ENCODE assay signal across 1 cellular context in the genomic region with DNA sequence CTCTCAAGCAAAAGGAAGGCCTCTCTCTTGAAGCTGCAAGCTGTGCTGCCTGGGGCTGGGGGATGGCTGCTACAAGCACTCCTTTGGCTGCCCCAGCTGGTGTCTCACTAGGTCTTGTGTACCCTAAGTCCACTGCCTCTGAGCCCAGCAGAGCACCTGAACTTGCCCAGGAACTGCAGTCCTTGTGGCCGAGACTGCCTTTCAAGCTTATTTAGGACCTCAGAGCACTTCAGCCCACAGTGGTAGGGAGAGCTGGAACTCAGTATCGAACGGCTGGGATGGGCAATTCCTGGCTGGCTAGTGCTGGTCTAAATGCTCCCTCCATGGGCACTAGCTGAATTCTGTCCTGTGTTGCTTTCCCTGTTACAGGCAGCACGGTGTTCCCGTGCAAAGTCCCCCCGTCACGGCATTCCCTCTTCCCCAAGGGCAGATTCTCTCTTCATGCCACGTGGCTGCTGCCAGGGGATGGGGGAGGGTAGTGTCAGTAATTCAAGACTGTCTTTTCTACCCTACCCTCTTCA.
TF ChIP-seq lines count a peak whose summit lies in the region.

No MANE protein-coding gene starts in this region.

TF ChIP-seq in HepG2, 621 proteins besides CTCF, POLR2A, EP300 and RAD21 (continued from another document and continues in another):
- TF ChIP-seq BCL6 (CRISPR knock-in tag; IDR thresholded peaks at IDR 0.05) (peak; percentile 41; the same call in 1 of the 2 replicates), KDM2A (CRISPR knock-in tag; IDR thresholded peaks at IDR 0.05; ENCODE audit: borderline replicate concordance, low read depth) (peak; percentile 33; the same call in 1 of the 2 replicates), ZBTB38 (CRISPR knock-in tag; IDR thresholded peaks at IDR 0.05) (peak; percentile 68), ELF3 (CRISPR knock-in tag; IDR thresholded peaks at IDR 0.05) (peak; percentile 18; the same call in 1 of the 2 replicates), DMAP1 (CRISPR knock-in tag; IDR thresholded peaks at IDR 0.05) (peak; percentile 73; the same call in 1 of the 2 replicates), ARNTL (CRISPR knock-in tag; IDR thresholded peaks at IDR 0.05) (peak; percentile 60; the same call in 1 of the 2 replicates), ZNF317 (CRISPR knock-in tag; IDR thresholded peaks at IDR 0.05) (no peak), FOXA3 (CRISPR knock-in tag; IDR thresholded peaks at IDR 0.05) (peak; percentile 56; the same call in 1 of the 2 replicates), TBX2 (CRISPR knock-in tag; IDR thresholded peaks at IDR 0.05; ENCODE audit: borderline replicate concordance) (peak; percentile 39; the same call in 1 of the 2 replicates), MXD4 (CRISPR knock-in tag; IDR thresholded peaks at IDR 0.05) (peak; percentile 33), RFX5 (IDR thresholded peaks at IDR 0.05; ENCODE audit: low read depth, low read length) (peak; percentile 84), ZNF331 (CRISPR knock-in tag; IDR thresholded peaks at IDR 0.05) (peak; percentile 66), KDM4B (CRISPR knock-in tag; IDR thresholded peaks at IDR 0.05) (no peak), ZSCAN20 (CRISPR knock-in tag; IDR thresholded peaks at IDR 0.05; ENCODE audit: borderline replicate concordance) (no peak), SOX5 (CRISPR knock-in tag; IDR thresholded peaks at IDR 0.05; ENCODE audit: borderline replicate concordance) (peak; percentile 34; the same call in 1 of the 2 replicates), NR3C1 (CRISPR knock-in tag; IDR thresholded peaks at IDR 0.05) (no peak), TEAD3 (CRISPR knock-in tag; optimal IDR thresholded peaks at IDR 0.05; ENCODE audit: borderline replicate concordance) (peak; percentile 28), SNAI1 (CRISPR knock-in tag; IDR thresholded peaks at IDR 0.05; ENCODE audit: borderline replicate concordance) (0 out of 2 replicates have a peak, but pooled peaks have one; percentile 12), POLR2G (IDR thresholded peaks at IDR 0.05; ENCODE audit: low read depth, low read length) (peak; percentile 51; the same call in 1 of the 2 replicates), PHF21A (CRISPR knock-in tag; IDR thresholded peaks at IDR 0.05) (peak; percentile 58), RBM22 (optimal IDR thresholded peaks at IDR 0.05; ENCODE audit: low read length) (no peak), ZSCAN30 (CRISPR knock-in tag; IDR thresholded peaks at IDR 0.05) (peak; percentile 69; the same call in 1 of the 2 replicates), RCOR2 (CRISPR knock-in tag; IDR thresholded peaks at IDR 0.05) (0 out of 2 replicates have a peak, but pooled peaks have one; percentile 22), ZNF136 (CRISPR knock-in tag; IDR thresholded peaks at IDR 0.05; ENCODE audit: low read depth) (no peak), ZNF230 (CRISPR knock-in tag; IDR thresholded peaks at IDR 0.05) (0 out of 2 replicates have a peak, but pooled peaks have one; percentile 18), MIER2 (CRISPR knock-in tag; IDR thresholded peaks at IDR 0.05) (no peak), ZNF660 (CRISPR knock-in tag; IDR thresholded peaks at IDR 0.05; ENCODE audit: borderline replicate concordance, low read depth) (no peak), ZNF430 (CRISPR knock-in tag; IDR thresholded peaks at IDR 0.05) (peak; percentile 52; the same call in 1 of the 2 replicates), ZNF296 (CRISPR knock-in tag; conservative IDR thresholded peaks at IDR 0.05) (0 out of 2 replicates have a peak, but pooled peaks have one; percentile 32), ZNF557 (CRISPR knock-in tag; IDR thresholded peaks at IDR 0.05) (no peak), SP2 (CRISPR knock-in tag; IDR thresholded peaks at IDR 0.05) (no peak), ZNF605 (CRISPR knock-in tag; IDR thresholded peaks at IDR 0.05) (no peak), GATAD2A (CRISPR knock-in tag; IDR thresholded peaks at IDR 0.05) (peak; percentile 84), CAMTA2 (CRISPR knock-in tag; IDR thresholded peaks at IDR 0.05; ENCODE audit: borderline replicate concordance) (no peak)
- TF ChIP-seq, protein P1, sequence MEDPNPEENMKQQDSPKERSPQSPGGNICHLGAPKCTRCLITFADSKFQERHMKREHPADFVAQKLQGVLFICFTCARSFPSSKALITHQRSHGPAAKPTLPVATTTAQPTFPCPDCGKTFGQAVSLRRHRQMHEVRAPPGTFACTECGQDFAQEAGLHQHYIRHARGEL (CRISPR knock-in tag; IDR thresholded peaks at IDR 0.05), result 0 out of 2 replicates have a peak, but pooled peaks have one; percentile 44
- TF ChIP-seq, protein P2, sequence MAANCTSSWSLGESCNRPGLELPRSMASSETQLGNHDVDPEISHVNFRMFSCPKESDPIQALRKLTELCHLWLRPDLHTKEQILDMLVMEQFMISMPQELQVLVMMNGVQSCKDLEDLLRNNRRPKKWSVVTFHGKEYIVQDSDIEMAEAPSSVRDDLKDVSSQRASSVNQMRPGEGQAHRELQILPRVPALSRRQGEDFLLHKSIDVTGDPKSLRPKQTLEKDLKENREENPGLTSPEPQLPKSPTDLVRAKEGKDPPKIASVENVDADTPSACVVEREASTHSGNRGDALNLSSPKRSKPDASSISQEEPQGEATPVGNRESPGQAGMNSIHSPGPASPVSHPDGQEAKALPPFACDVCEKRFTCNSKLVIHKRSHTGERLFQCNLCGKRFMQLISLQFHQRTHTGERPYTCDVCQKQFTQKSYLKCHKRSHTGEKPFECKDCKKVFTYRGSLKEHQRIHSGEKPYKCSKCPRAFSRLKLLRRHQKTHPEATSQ (CRISPR knock-in tag; IDR thresholded peaks at IDR 0.05; ENCODE audit: borderline replicate concordance), result no peak
- TF ChIP-seq, protein P3, sequence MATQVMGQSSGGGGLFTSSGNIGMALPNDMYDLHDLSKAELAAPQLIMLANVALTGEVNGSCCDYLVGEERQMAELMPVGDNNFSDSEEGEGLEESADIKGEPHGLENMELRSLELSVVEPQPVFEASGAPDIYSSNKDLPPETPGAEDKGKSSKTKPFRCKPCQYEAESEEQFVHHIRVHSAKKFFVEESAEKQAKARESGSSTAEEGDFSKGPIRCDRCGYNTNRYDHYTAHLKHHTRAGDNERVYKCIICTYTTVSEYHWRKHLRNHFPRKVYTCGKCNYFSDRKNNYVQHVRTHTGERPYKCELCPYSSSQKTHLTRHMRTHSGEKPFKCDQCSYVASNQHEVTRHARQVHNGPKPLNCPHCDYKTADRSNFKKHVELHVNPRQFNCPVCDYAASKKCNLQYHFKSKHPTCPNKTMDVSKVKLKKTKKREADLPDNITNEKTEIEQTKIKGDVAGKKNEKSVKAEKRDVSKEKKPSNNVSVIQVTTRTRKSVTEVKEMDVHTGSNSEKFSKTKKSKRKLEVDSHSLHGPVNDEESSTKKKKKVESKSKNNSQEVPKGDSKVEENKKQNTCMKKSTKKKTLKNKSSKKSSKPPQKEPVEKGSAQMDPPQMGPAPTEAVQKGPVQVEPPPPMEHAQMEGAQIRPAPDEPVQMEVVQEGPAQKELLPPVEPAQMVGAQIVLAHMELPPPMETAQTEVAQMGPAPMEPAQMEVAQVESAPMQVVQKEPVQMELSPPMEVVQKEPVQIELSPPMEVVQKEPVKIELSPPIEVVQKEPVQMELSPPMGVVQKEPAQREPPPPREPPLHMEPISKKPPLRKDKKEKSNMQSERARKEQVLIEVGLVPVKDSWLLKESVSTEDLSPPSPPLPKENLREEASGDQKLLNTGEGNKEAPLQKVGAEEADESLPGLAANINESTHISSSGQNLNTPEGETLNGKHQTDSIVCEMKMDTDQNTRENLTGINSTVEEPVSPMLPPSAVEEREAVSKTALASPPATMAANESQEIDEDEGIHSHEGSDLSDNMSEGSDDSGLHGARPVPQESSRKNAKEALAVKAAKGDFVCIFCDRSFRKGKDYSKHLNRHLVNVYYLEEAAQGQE (IDR thresholded peaks at IDR 0.05; ENCODE audit: borderline replicate concordance in 1 of 2, low read depth in 1 of 2, low read length in 2 of 2), result 0 out of 4 replicates have a peak, but pooled peaks of 1 of the 2 experiments have one; percentile 27
- TF ChIP-seq, protein P4, sequence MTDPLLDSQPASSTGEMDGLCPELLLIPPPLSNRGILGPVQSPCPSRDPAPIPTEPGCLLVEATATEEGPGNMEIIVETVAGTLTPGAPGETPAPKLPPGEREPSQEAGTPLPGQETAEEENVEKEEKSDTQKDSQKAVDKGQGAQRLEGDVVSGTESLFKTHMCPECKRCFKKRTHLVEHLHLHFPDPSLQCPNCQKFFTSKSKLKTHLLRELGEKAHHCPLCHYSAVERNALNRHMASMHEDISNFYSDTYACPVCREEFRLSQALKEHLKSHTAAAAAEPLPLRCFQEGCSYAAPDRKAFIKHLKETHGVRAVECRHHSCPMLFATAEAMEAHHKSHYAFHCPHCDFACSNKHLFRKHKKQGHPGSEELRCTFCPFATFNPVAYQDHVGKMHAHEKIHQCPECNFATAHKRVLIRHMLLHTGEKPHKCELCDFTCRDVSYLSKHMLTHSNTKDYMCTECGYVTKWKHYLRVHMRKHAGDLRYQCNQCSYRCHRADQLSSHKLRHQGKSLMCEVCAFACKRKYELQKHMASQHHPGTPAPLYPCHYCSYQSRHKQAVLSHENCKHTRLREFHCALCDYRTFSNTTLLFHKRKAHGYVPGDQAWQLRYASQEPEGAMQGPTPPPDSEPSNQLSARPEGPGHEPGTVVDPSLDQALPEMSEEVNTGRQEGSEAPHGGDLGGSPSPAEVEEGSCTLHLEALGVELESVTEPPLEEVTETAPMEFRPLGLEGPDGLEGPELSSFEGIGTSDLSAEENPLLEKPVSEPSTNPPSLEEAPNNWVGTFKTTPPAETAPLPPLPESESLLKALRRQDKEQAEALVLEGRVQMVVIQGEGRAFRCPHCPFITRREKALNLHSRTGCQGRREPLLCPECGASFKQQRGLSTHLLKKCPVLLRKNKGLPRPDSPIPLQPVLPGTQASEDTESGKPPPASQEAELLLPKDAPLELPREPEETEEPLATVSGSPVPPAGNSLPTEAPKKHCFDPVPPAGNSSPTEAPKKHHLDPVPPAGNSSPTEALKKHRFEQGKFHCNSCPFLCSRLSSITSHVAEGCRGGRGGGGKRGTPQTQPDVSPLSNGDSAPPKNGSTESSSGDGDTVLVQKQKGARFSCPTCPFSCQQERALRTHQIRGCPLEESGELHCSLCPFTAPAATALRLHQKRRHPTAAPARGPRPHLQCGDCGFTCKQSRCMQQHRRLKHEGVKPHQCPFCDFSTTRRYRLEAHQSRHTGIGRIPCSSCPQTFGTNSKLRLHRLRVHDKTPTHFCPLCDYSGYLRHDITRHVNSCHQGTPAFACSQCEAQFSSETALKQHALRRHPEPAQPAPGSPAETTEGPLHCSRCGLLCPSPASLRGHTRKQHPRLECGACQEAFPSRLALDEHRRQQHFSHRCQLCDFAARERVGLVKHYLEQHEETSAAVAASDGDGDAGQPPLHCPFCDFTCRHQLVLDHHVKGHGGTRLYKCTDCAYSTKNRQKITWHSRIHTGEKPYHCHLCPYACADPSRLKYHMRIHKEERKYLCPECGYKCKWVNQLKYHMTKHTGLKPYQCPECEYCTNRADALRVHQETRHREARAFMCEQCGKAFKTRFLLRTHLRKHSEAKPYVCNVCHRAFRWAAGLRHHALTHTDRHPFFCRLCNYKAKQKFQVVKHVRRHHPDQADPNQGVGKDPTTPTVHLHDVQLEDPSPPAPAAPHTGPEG (CRISPR knock-in tag; IDR thresholded peaks at IDR 0.05), result no peak
- TF ChIP-seq, protein P5, sequence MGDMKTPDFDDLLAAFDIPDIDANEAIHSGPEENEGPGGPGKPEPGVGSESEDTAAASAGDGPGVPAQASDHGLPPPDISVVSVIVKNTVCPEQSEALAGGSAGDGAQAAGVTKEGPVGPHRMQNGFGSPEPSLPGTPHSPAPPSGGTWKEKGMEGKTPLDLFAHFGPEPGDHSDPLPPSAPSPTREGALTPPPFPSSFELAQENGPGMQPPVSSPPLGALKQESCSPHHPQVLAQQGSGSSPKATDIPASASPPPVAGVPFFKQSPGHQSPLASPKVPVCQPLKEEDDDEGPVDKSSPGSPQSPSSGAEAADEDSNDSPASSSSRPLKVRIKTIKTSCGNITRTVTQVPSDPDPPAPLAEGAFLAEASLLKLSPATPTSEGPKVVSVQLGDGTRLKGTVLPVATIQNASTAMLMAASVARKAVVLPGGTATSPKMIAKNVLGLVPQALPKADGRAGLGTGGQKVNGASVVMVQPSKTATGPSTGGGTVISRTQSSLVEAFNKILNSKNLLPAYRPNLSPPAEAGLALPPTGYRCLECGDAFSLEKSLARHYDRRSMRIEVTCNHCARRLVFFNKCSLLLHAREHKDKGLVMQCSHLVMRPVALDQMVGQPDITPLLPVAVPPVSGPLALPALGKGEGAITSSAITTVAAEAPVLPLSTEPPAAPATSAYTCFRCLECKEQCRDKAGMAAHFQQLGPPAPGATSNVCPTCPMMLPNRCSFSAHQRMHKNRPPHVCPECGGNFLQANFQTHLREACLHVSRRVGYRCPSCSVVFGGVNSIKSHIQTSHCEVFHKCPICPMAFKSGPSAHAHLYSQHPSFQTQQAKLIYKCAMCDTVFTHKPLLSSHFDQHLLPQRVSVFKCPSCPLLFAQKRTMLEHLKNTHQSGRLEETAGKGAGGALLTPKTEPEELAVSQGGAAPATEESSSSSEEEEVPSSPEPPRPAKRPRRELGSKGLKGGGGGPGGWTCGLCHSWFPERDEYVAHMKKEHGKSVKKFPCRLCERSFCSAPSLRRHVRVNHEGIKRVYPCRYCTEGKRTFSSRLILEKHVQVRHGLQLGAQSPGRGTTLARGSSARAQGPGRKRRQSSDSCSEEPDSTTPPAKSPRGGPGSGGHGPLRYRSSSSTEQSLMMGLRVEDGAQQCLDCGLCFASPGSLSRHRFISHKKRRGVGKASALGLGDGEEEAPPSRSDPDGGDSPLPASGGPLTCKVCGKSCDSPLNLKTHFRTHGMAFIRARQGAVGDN (CRISPR knock-in tag; IDR thresholded peaks at IDR 0.05), result peak; percentile 86
- TF ChIP-seq, protein P6, sequence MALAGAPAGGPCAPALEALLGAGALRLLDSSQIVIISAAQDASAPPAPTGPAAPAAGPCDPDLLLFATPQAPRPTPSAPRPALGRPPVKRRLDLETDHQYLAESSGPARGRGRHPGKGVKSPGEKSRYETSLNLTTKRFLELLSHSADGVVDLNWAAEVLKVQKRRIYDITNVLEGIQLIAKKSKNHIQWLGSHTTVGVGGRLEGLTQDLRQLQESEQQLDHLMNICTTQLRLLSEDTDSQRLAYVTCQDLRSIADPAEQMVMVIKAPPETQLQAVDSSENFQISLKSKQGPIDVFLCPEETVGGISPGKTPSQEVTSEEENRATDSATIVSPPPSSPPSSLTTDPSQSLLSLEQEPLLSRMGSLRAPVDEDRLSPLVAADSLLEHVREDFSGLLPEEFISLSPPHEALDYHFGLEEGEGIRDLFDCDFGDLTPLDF (CRISPR knock-in tag; IDR thresholded peaks at IDR 0.05), result no peak
- TF ChIP-seq, protein P7, sequence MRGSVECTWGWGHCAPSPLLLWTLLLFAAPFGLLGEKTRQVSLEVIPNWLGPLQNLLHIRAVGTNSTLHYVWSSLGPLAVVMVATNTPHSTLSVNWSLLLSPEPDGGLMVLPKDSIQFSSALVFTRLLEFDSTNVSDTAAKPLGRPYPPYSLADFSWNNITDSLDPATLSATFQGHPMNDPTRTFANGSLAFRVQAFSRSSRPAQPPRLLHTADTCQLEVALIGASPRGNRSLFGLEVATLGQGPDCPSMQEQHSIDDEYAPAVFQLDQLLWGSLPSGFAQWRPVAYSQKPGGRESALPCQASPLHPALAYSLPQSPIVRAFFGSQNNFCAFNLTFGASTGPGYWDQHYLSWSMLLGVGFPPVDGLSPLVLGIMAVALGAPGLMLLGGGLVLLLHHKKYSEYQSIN (CRISPR knock-in tag; IDR thresholded peaks at IDR 0.05; ENCODE audit: borderline replicate concordance), result no peak
